Comparison of ENCODE assay signal across 7 cellular contexts in genomic region chr3:62300617-62301016, GRCh38.
"Had no signal": no experiment of that assay in that cellular context is flagged by ENCODE, and none has a peak within 500 bp of the region (broad histone marks: within the 10 kb centered on the region; RNA-seq: fewer than 3 reads in every experiment).

No MANE protein-coding gene starts in this region.

- DNase-seq: GDM1, GF-D8 had no signal

- H3K4me3 ChIP-seq: GM12878 had no signal

- ATAC-seq: GM12878 had no signal

- FAIRE-seq: GM12878, GM12891, GM12892, GM18507, GM19239 had no signal
